12 cellular contexts compared by ENCODE assay signal in the genomic region with DNA sequence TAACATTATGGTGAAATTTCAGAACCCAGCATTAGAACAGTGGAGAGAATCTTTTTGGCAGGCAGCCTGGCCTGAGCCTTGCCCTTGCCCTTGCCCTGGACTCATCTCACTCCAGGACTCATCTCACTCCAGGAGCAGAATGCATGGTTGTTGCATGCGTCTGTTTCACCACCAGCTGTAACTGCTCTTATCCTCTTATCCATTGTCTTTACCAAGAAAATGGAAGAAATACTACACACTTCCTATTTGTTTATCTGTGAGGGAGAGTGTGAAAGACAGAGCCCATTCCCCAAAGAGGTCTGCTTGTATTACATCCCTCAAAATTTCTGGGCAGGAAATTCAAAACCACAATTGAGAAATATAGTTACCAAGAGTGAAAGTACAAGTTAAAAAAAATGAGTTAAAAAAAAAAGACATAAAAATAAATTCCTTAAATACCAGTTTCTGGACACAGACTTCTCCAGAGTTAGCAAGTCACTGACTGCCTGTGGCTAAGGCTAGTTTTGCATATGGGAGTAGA.
A peak's percentile ranks its signal among the peaks of the same experiment; 100 is the strongest.
DNase-seq lines count a peak whose midpoint lies in the region; ATAC-seq, FAIRE-seq and TF ChIP-seq lines count a peak whose summit lies in the region.
"Had no signal": no experiment of that assay in that cellular context is flagged by ENCODE, and none has a peak within 500 bp of the region (broad histone marks: within the 10 kb centered on the region; RNA-seq: fewer than 3 reads in every experiment).

No MANE protein-coding gene starts in this region.

- ATAC-seq in pancreas (peak in 3 of 4 donors; percentile 20 to 70 (median 40)), HG03520 (IDR thresholded peaks at IDR 0.05; ENCODE audit: unreplicated experiment) (no peak), GM19467 (IDR thresholded peaks at IDR 0.05; ENCODE audit: unreplicated experiment) (no peak)
- ATAC-seq: K562 had no signal

- intact Hi-C loops in pancreas (cut with DNase I) = no loop called here

- WGBS in pancreas, 2 donors = 71 to 75% methylated on average over 1 of the region's 1 CpG

- no peaks in the 10 kb centered on the region for H3K4me1 ChIP-seq in pancreas
- H3K4me1 ChIP-seq: HAP-1 had no signal

- H3K36me3 ChIP-seq in pancreas = no peaks in the 10 kb centered on the region
- H3K36me3 ChIP-seq: HAP-1 had no signal

- no peaks in the 10 kb centered on the region for H3K9me3 ChIP-seq in pancreas
- H3K9me3 ChIP-seq: HAP-1 had no signal

- no peak overlapping the region for H3K27ac ChIP-seq in pancreas

- TF ChIP-seq CTCF in fibroblast of the aortic adventitia (IDR thresholded peaks at IDR 0.05; ENCODE audit: insufficient read depth, low read length) (no peak), pancreas (IDR thresholded peaks at IDR 0.05) (no peak)

- DNase-seq in GM03348 (ENCODE audit: low spot score) (peak; percentile 27), NOMO-1 treated with dmso at 0.1 percent for 144 hours (lab: John Stamatoyannopoulos, UW; ENCODE audit: unreplicated experiment) (peak; percentile 20), fibroblast of the aortic adventitia (ENCODE audit: low read depth) (peak; percentile 61), pancreas (no peak), DMS53 (lab: John Stamatoyannopoulos, UW) (no peak), GF-D8 (lab: John Stamatoyannopoulos, UW) (no peak)
- DNase-seq: CD4-positive, CD25-positive, alpha-beta regulatory T cell; glutamatergic neuron had no signal

- FAIRE-seq in pancreas (lab: Jason Lieb, UNC) = no peak
- FAIRE-seq: K562 had no signal

- H3K4me3 ChIP-seq in fibroblast of the aortic adventitia (ENCODE audit: low read depth, low read length) = no peak overlapping the region
- H3K4me3 ChIP-seq in pancreas = no peak overlapping the region
- H3K4me3 ChIP-seq: HAP-1, K562 had no signal

- no peaks in the 10 kb centered on the region for H3K27me3 ChIP-seq in pancreas

Comparison
In these comparisons a context has a peak if more than half of its experiments do, and no peak if none do; other contexts are left out.
1. DNase-seq: peak in GM03348 (single experiment), NOMO-1 treated with dmso at 0.1 percent for 144 hours (single experiment) and fibroblast of the aortic adventitia (single experiment); none in pancreas (0 of 6), DMS53 (single experiment) and GF-D8 (single experiment).
2. ATAC-seq: peak in pancreas (3 of 4); none in HG03520 (single experiment) and GM19467 (single experiment).